In genomic region chr17:82918508-82918907, GRCh38 we compare ENCODE assay signal across 35 cellular contexts.
"Had no signal": no experiment of that assay in that cellular context is flagged by ENCODE, and none has a peak within 500 bp of the region (broad histone marks: within the 10 kb centered on the region; RNA-seq: fewer than 3 reads in every experiment).

No MANE protein-coding gene starts in this region.

- H3K36me3 ChIP-seq: breast epithelium had no signal

- H3K27me3 Mint-ChIP-seq: activated CD4-positive, alpha-beta T cell treated with anti-CD3 and anti-CD28 coated beads, Interleukin-2, amount 10 ng/mL, durations not matched to agents 7 days and 5 days; activated naive CD4-positive, alpha-beta T cell treated with anti-CD3 and anti-CD28 coated beads, Interleukin-2, amount 50 U/mL, for 24 hours; activated naive CD8-positive, alpha-beta T cell treated with anti-CD3 and anti-CD28 coated beads, Interleukin-2, amount 10 ng/mL, durations not matched to agents 7 days and 5 days; activated T-cell treated with anti-CD3 and anti-CD28 coated beads, Interleukin-2, amount 50 U/mL, for 24 hours; T-cell had no signal

- ATAC-seq: activated CD8-positive, alpha-beta T cell treated with anti-CD3 and anti-CD28 coated beads, Interleukin-2, amount 10 ng/mL, durations not matched to agents 7 days and 5 days; body of pancreas; PC-3; SK-N-SH treated with all-trans-retinoic acid at 6 μM for 48 hours; T-cell had no signal

- H3K9me3 ChIP-seq: adrenal gland, body of pancreas, breast epithelium, Peyer's patch, SJSA1 had no signal

- H3K4me3 Mint-ChIP-seq: activated CD4-positive, alpha-beta T cell treated with anti-CD3 and anti-CD28 coated beads, Interleukin-2, amount 10 ng/mL, durations not matched to agents 7 days and 5 days; activated CD8-positive, alpha-beta T cell treated with anti-CD3 and anti-CD28 coated beads, Interleukin-2, amount 10 ng/mL, durations not matched to agents 7 days and 5 days; activated naive CD4-positive, alpha-beta T cell treated with anti-CD3 and anti-CD28 coated beads, Interleukin-2, amount 50 U/mL, for 24 hours; activated naive CD8-positive, alpha-beta T cell treated with anti-CD3 and anti-CD28 coated beads, Interleukin-2, amount 10 ng/mL, durations not matched to agents 7 days and 5 days; activated T-cell treated with anti-CD3 and anti-CD28 coated beads, Interleukin-2, amount 50 U/mL, for 24 hours; T-cell had no signal

- H3K27me3 ChIP-seq: adrenal gland, body of pancreas, breast epithelium, Peyer's patch, SJSA1 had no signal

- FAIRE-seq: astrocyte had no signal

- H3K27ac ChIP-seq: body of pancreas, breast epithelium, Peyer's patch, SJSA1, VCaP had no signal

- DNase-seq: activated CD4-positive, alpha-beta T cell treated with anti-CD3 and anti-CD28 coated beads, Interleukin-2, amount 10 ng/mL, durations not matched to agents 7 days and 5 days; activated CD4-positive, alpha-beta T cell treated with anti-CD3 and anti-CD28 coated beads, Interleukin-2, amount 50 U/mL, for 48 hours; activated CD4-positive, CD25-positive, alpha-beta regulatory T cell; activated CD8-positive, alpha-beta T cell treated with anti-CD3 and anti-CD28 coated beads, Interleukin-2, amount 10 ng/mL, durations not matched to agents 7 days and 5 days; activated gamma-delta T cell; activated naive CD4-positive, alpha-beta T cell treated with Interleukin-2 at 50 U/mL for 16 hours; activated naive CD8-positive, alpha-beta T cell treated with anti-CD3 and anti-CD28 coated beads, Interleukin-2, amount 10 ng/mL, durations not matched to agents 7 days and 5 days; activated T-cell treated with anti-CD3 and anti-CD28 coated beads, Interleukin-2, amount 50 U/mL, for 24 hours; body of pancreas; cerebellar nuclear complex; Karpas-422; KBM-7; NCI-H1048; NCI-H1105 treated with DMSO at 0.1 percent for 48 hours; NCI-H1436; NCI-H1694; NCI-H1930; NCI-H2081 treated with DMSO at 0.1 percent for 48 hours; NCI-H345; NCI-H524 treated with DMSO at 0.1 percent for 48 hours; PC-3; Peyer's patch; RPMI8226; SHP77 treated with DMSO at 0.1 percent for 48 hours; T-cell; T-helper 2 cell; T-helper 9 cell had no signal

- H3K27ac Mint-ChIP-seq: activated CD4-positive, alpha-beta T cell treated with anti-CD3 and anti-CD28 coated beads, Interleukin-2, amount 10 ng/mL, durations not matched to agents 7 days and 5 days; activated CD8-positive, alpha-beta T cell treated with anti-CD3 and anti-CD28 coated beads, Interleukin-2, amount 10 ng/mL, durations not matched to agents 7 days and 5 days; activated naive CD4-positive, alpha-beta T cell treated with anti-CD3 and anti-CD28 coated beads, Interleukin-2, amount 50 U/mL, for 24 hours; activated naive CD8-positive, alpha-beta T cell treated with anti-CD3 and anti-CD28 coated beads, Interleukin-2, amount 10 ng/mL, durations not matched to agents 7 days and 5 days; activated T-cell treated with anti-CD3 and anti-CD28 coated beads, Interleukin-2, amount 50 U/mL, for 24 hours; activated T-helper 2 cell treated with anti-CD3 and anti-CD28 coated beads, Interferon-gamma antibody, Interleukin-2, Interleukin-4, amounts not matched to agents 10 μg/mL and 5 μg/mL and 100 μg/mL, durations not matched to agents 14 hours and 24 hours and 36 hours; T-cell had no signal

- H3K4me1 ChIP-seq: adrenal gland, breast epithelium, SJSA1 had no signal

- H3K4me3 ChIP-seq: adrenal gland, body of pancreas, breast epithelium, Peyer's patch, SJSA1 had no signal
